ENCODE assay signal across 19 cellular contexts in the genomic region with DNA sequence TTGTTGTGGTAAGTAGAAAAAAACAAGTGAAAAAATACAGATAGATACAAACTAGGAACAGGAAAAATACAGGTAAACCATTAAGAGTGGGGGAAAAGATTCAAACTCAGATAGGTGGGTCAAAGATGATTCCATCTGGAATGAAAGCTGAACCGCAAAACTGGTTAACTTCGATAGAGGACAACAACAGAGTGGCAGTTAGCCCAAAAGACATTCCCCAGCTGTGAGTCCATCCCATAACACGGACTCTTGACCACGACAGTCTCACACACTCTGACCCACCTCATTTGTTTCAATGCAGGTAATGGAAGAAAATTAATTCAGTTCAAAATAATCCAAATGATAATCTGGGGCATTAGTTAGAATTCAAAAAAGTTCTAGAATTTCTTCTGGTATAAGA.
"Had no signal": no experiment of that assay in that cellular context is flagged by ENCODE, and none has a peak within 500 bp of the region (broad histone marks: within the 10 kb centered on the region; RNA-seq: fewer than 3 reads in every experiment).

No MANE protein-coding gene starts in this region.

- H3K27ac ChIP-seq: adrenal gland, body of pancreas had no signal

- DNase-seq: activated CD4-positive, alpha-beta memory T cell treated with anti-CD3 and anti-CD28 coated beads for 36 hours; activated CD4-positive, alpha-beta T cell treated with anti-CD3 and anti-CD28 coated beads for 48 hours; activated CD4-positive, CD25-positive, alpha-beta regulatory T cell treated with anti-CD3 and anti-CD28 coated beads, Interleukin-2, amount 50 U/mL, for 72 hours; activated CD8-positive, alpha-beta memory T cell treated with anti-CD3 and anti-CD28 coated beads for 24 hours; activated naive CD4-positive, alpha-beta T cell treated with anti-CD3 and anti-CD28 coated beads, Interleukin-2, amount 50 U/mL, for 16 hours; activated naive CD8-positive, alpha-beta T cell treated with anti-CD3 and anti-CD28 coated beads, Interleukin-2, amount 10 ng/mL, durations not matched to agents 7 days and 5 days; activated T-cell treated with anti-CD3 and anti-CD28 coated beads, Interleukin-2, amount 50 U/mL, for 72 hours; adrenal gland; anterior cingulate cortex; body of pancreas; MM.1S; NCI-H1105; NCI-H1436; NCI-H1694 treated with DMSO at 0.1 percent for 48 hours; NCI-H2081; NCI-H446; NCI-H524; SHP77 treated with DMSO at 0.1 percent for 48 hours; T-helper 9 cell had no signal

- H3K9me3 ChIP-seq: adrenal gland, body of pancreas had no signal

- H3K4me3 ChIP-seq: adrenal gland, body of pancreas had no signal

- H3K4me1 ChIP-seq: adrenal gland, body of pancreas had no signal

- ATAC-seq: activated T-cell treated with anti-CD3 and anti-CD28 coated beads, Interleukin-2, amount 50 U/mL, for 72 hours; body of pancreas had no signal

- H3K27me3 ChIP-seq: adrenal gland, body of pancreas had no signal
